ENCODE assay signal across 20 cellular contexts in the genomic region with DNA sequence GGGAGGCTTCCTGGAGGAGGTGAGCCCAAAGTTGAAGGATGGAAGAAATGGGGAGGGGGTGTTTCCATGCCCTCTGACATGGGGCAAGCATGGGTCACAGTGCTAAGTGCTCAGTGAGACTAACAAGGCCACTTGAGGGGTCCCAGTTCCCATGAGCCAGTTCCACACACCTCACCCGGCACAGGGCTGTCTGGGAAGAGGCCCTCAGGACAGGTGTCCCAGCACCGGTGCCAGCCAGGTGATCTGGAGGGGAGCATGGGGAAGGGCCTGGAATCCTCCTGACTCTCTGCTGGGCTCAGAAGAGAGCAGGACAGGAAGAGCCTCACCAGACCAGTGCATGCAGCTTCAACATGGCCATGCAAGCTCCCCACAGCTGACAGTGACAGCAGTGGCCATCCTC.
A peak's percentile ranks its signal among the peaks of the same experiment; 100 is the strongest.
DNase-seq lines count a peak whose midpoint lies in the region; ATAC-seq, FAIRE-seq and TF ChIP-seq lines count a peak whose summit lies in the region.
"Had no signal": no experiment of that assay in that cellular context is flagged by ENCODE, and none has a peak within 500 bp of the region (broad histone marks: within the 10 kb centered on the region; RNA-seq: fewer than 3 reads in every experiment).

No MANE protein-coding gene starts in this region.

- no peak overlapping the region for H3K9ac ChIP-seq in IMR-90 (ENCODE audit: low read depth, low read length)
- H3K9ac ChIP-seq in K562 (ENCODE audit: insufficient read depth in 1 of 2, low read depth in 2 of 2, low read length in 2 of 2) = no peak overlapping the region; a peak in 1 of 4 replicates

- FAIRE-seq in K562 (lab: Jason Lieb, UNC) = no peak
- FAIRE-seq: A549, GM12878, GM19239 had no signal

- H3K14ac ChIP-seq in IMR-90 (replicated peaks; ENCODE audit: low read depth, low read length) = 0 out of 2 replicates have a peak overlapping the region, but pooled peaks have one; percentile 66

- H4K20me1 ChIP-seq in IMR-90 (ENCODE audit: insufficient read depth, low read length) (no peaks in the 10 kb centered on the region), K562 (replicated peaks; ENCODE audit: control insufficient read depth, insufficient read depth, low read length) (peaks cover 32% of the 10 kb centered on the region), osteoblast (ENCODE audit: insufficient read depth, low read length) (no peaks in the 10 kb centered on the region)

- no peak overlapping the region for H3K56ac ChIP-seq in IMR-90 (ENCODE audit: extremely low read depth, insufficient read depth, low read length)

- peak overlapping the region; percentile 7 for H2BK5ac ChIP-seq in IMR-90 (ENCODE audit: low read depth, low read length, poor library complexity, severe bottlenecking)

- peak overlapping the region; percentile 86 for H2AK5ac ChIP-seq in IMR-90 (ENCODE audit: low read depth, low read length)

- TF ChIP-seq POLR2A in IMR-90 (IDR thresholded peaks at IDR 0.05; ENCODE audit: low read depth, low read length) = no peak
- TF ChIP-seq POLR2A in K562 (conservative IDR thresholded peaks at IDR 0.05) = no peak
- TF ChIP-seq POLR2A in spleen (IDR thresholded peaks at IDR 0.05) = no peak
- no peak for TF ChIP-seq POLR2A in thyroid gland (IDR thresholded peaks at IDR 0.05)

- in situ Hi-C loops in IMR-90 (cut with MboI; ENCODE audit: low sequenced_read_pairs) = no loop called here
- in situ Hi-C loops in K562 (cut with MboI) = no loop called here

- TF ChIP-seq RAD21 in IMR-90 (IDR thresholded peaks at IDR 0.05; ENCODE audit: low read length) (no peak), K562 (CRISPR knock-in tag; conservative IDR thresholded peaks at IDR 0.05 in 1 of 2, IDR thresholded peaks at IDR 0.05 in 1 of 2) (no peak)

- BruUV-seq in IMR-90 (replicated peaks; lab: Mats Ljungman, UMichigan) = no TSS peak
- no TSS peak for BruUV-seq in K562 (replicated peaks; lab: Mats Ljungman, UMichigan)

- H4K91ac ChIP-seq in IMR-90 (ENCODE audit: insufficient read depth, low read depth, low read length) = peak overlapping the region; percentile 81

- H3K27me3 ChIP-seq in IMR-90 (ENCODE audit: control insufficient read depth, insufficient read depth, low read length) (no peaks in the 10 kb centered on the region), K562 (ENCODE audit: control insufficient read depth in 2 of 2, insufficient read depth in 2 of 2, low read length in 2 of 2) (peaks cover 19 to 93% of the 10 kb centered on the region in 2 experiments), osteoblast (ENCODE audit: insufficient read depth, low read length) (no peaks in the 10 kb centered on the region), spleen (replicated peaks in 1 of 7) (no peaks in the 10 kb centered on the region), thyroid gland (no peaks in the 10 kb centered on the region)

- ATAC-seq in IMR-90 (ENCODE audit: low read depth) (no peak), K562 (no peak), GM21529 (IDR thresholded peaks at IDR 0.05; ENCODE audit: unreplicated experiment) (no peak)
- ATAC-seq: A549, GM12878, GM23338, HCT116 had no signal

- no peak overlapping the region for H3K23ac ChIP-seq in IMR-90 (ENCODE audit: low read depth, low read length)

- H3K9me3 ChIP-seq in IMR-90 (ENCODE audit: control insufficient read depth, insufficient read depth, low read length) (no peaks in the 10 kb centered on the region), K562 (replicated peaks; ENCODE audit: control insufficient read depth, insufficient read depth, low read depth, low read length) (no peaks in the 10 kb centered on the region; the same call in 1 of the 2 replicates), osteoblast (ENCODE audit: low read depth, low read length) (no peaks in the 10 kb centered on the region), spleen (no peaks in the 10 kb centered on the region), thyroid gland (no peaks in the 10 kb centered on the region)
- H3K9me3 ChIP-seq: A549, Caco-2 had no signal

- no peak overlapping the region for H2BK120ac ChIP-seq in IMR-90 (ENCODE audit: low read depth, low read length)

- peak overlapping the region; percentile 33 for H2AFZ ChIP-seq in IMR-90 (replicated peaks; ENCODE audit: low read length, poor library complexity)
- H2AFZ ChIP-seq in K562 (ENCODE audit: low read depth, low read length) = no peak overlapping the region
- H2AFZ ChIP-seq in osteoblast (ENCODE audit: low read length) = no peak overlapping the region
- H2AFZ ChIP-seq: GM23338 had no signal

- H4K8ac ChIP-seq in IMR-90 (ENCODE audit: low read depth in 2 of 2, low read length in 2 of 2) = no peak overlapping the region

- no CpG with 5 or more reads among the region's 2 CpGs for WGBS in IMR-90 (ENCODE audit: extremely low coverage in 2 of 2, insufficient read length in 1 of 2), 2 experiments
- 0% methylated on average over 2 of the region's 2 CpGs for WGBS in K562 (ENCODE audit: insufficient coverage, low coverage, missing lambda C conversion rate)
- WGBS in spleen, 5 donors = 76 to 100% (median 93%) methylated on average over 2 of the region's 2 CpGs
- 75 to 88% methylated on average over 2 of the region's 2 CpGs for WGBS in thyroid gland, 2 donors

- H3K27ac ChIP-seq in IMR-90 (ENCODE audit: insufficient read depth, low read length) (no peak overlapping the region), K562 (ENCODE audit: extremely low read depth, low read depth, low read length) (no peak overlapping the region), osteoblast (ENCODE audit: low read depth, low read length) (no peak overlapping the region), spleen (peak overlapping the region in 6 of 8 donors; percentile 15 to 83 (median 76)), thyroid gland (no peak overlapping the region)

- H3K4me3 ChIP-seq in IMR-90 (ENCODE audit: insufficient read depth, low read depth, low read length) (no peak overlapping the region), K562 (no peak overlapping the region), osteoblast (ENCODE audit: insufficient read depth, low read length) (no peak overlapping the region), spleen (no peak overlapping the region), thyroid gland (replicated peaks in 1 of 3) (no peak overlapping the region)
- H3K4me3 ChIP-seq: A549, GM12878, GM23338 had no signal

- peaks cover 23% of the 10 kb centered on the region for H3K9me1 ChIP-seq in IMR-90 (ENCODE audit: insufficient read depth, low read length)
- no peaks in the 10 kb centered on the region for H3K9me1 ChIP-seq in K562 (ENCODE audit: control insufficient read depth, insufficient read depth, low read length)

- H3K4ac ChIP-seq in IMR-90 (ENCODE audit: low read depth, low read length) = peak overlapping the region; percentile 47; the same call in 1 of the 2 replicates

- peaks cover 29% of the 10 kb centered on the region for H3K4me1 ChIP-seq in IMR-90 (ENCODE audit: control insufficient read depth, insufficient read depth, low read length)
- H3K4me1 ChIP-seq in K562 (replicated peaks in 1 of 2; ENCODE audit: control insufficient read depth in 2 of 2, insufficient read depth in 2 of 2, low read length in 2 of 2) = no peaks in the 10 kb centered on the region
- peaks cover 22% of the 10 kb centered on the region for H3K4me1 ChIP-seq in osteoblast (ENCODE audit: insufficient read depth, low read length)
- H3K4me1 ChIP-seq in spleen = peaks cover 0 to 17% (median 11%) of the 10 kb centered on the region in 6 donors
- H3K4me1 ChIP-seq in thyroid gland = peaks cover 10 to 19% of the 10 kb centered on the region in 2 donors
- H3K4me1 ChIP-seq: Caco-2 had no signal

- CTCF ChIA-PET in IMR-90 (lab: Yijun Ruan, JAX) = no interaction called here
- CTCF ChIA-PET in K562 (lab: Yijun Ruan, JAX; ENCODE audit: low intra/inter-chr PET ratio) = no interaction called here

- 0 out of 4 replicates have a peak, but pooled peaks cover 0 to 6% of the 10 kb centered on the region in 2 experiments for H3K79me1 ChIP-seq in IMR-90 (ENCODE audit: low read depth in 1 of 2, low read length in 2 of 2)

- H2AK9ac ChIP-seq in IMR-90 (replicated peaks; ENCODE audit: low read depth, low read length, poor library complexity) = no peak overlapping the region

- no peaks in the 10 kb centered on the region for H3K79me2 ChIP-seq in K562 (ENCODE audit: control insufficient read depth, insufficient read depth, low read length)
- no peaks in the 10 kb centered on the region for H3K79me2 ChIP-seq in osteoblast (ENCODE audit: insufficient read depth, low read length)

- dilution Hi-C loops in IMR-90 (cut with HindIII; ENCODE audit: low sequenced_read_pairs, unreplicated experiment) = no loop called here

- H3K36me3 ChIP-seq in IMR-90 (ENCODE audit: control insufficient read depth, insufficient read depth, low read length) = no peaks in the 10 kb centered on the region
- no peaks in the 10 kb centered on the region for H3K36me3 ChIP-seq in K562 (ENCODE audit: control insufficient read depth, insufficient read depth, low read length)
- H3K36me3 ChIP-seq in osteoblast (ENCODE audit: insufficient read depth, low read length) = no peaks in the 10 kb centered on the region
- no peaks in the 10 kb centered on the region for H3K36me3 ChIP-seq in spleen
- no peaks in the 10 kb centered on the region for H3K36me3 ChIP-seq in thyroid gland

- no peak for TF ChIP-seq EP300 in K562 (IDR thresholded peaks at IDR 0.05; ENCODE audit: low read length)

- TF ChIP-seq CTCF in IMR-90 (conservative IDR thresholded peaks at IDR 0.05; ENCODE audit: low read depth, low read length) (no peak), K562 (IDR thresholded peaks at IDR 0.05 in 2 of 3, conservative IDR thresholded peaks at IDR 0.05 in 1 of 3; ENCODE audit: insufficient read depth in 2 of 3, low read depth in 1 of 3, low read length in 3 of 3) (no peak), osteoblast (IDR thresholded peaks at IDR 0.05; ENCODE audit: extremely low read depth, low read depth, low read length) (no peak), spleen (IDR thresholded peaks at IDR 0.05 in 8 of 11, conservative IDR thresholded peaks at IDR 0.05 in 3 of 11) (no peak), thyroid gland (IDR thresholded peaks at IDR 0.05) (no peak)

- peak overlapping the region; percentile 40 for H2BK20ac ChIP-seq in IMR-90 (ENCODE audit: low read depth, low read length)

- 0 out of 3 replicates have a peak overlapping the region, but pooled peaks have one; percentile 34 for H2BK15ac ChIP-seq in IMR-90 (ENCODE audit: low read depth, low read length)

- DNase-seq in IMR-90 (no peak), K562 (ENCODE audit: extremely low read depth in 1 of 4, low spot score in 3 of 4) (no peak), osteoblast (ENCODE audit: insufficient read length, low spot score, missing footprints) (peak; percentile 54), spleen (no peak), cerebellar cortex (ENCODE audit: low spot score) (no peak), thyroid gland (no peak)
- DNase-seq: 8988T; ACHN; C1 segment of cervical spinal cord; Caco-2; CD4-positive, alpha-beta memory T cell; EL; GDM1; H9 had no signal

- no peak overlapping the region; the same call in 1 of the 2 replicates for H3K18ac ChIP-seq in IMR-90 (ENCODE audit: low read depth, low read length)

- H4K5ac ChIP-seq in IMR-90 (ENCODE audit: low read depth, low read length) = no peak overlapping the region

- no peak overlapping the region for H3K4me2 ChIP-seq in IMR-90 (ENCODE audit: low read depth, low read length)
- H3K4me2 ChIP-seq in K562 (ENCODE audit: insufficient read depth, low read length) = no peak overlapping the region
- no peak overlapping the region for H3K4me2 ChIP-seq in osteoblast (ENCODE audit: insufficient read depth, low read length)
- H3K4me2 ChIP-seq: A549, GM23338 had no signal

- POLR2A ChIA-PET in IMR-90 (lab: Charles Lee; ENCODE audit: unreplicated experiment) = no interaction called here
- POLR2A ChIA-PET in K562 (lab: Yijun Ruan, JAX) = no interaction called here

- intact Hi-C loops in IMR-90 (cut with micrococcal nuclease) (loop anchor here (10.0 kb wide), 2 partner anchors 182 to 682 kb away; no protein-coding TSS in a partner anchor), K562 (cut with micrococcal nuclease) (no loop called here), spleen (cut with DNase I; ENCODE audit: low total_unique reads) (no loop called here), thyroid gland (cut with DNase I) (no loop called here)

Comparison
In these comparisons a context has a peak if more than half of its experiments do, and no peak if none do; other contexts are left out.
1. H3K27ac ChIP-seq: peak in spleen (6 of 8); none in IMR-90 (single experiment), K562 (single experiment), osteoblast (single experiment) and thyroid gland (0 of 3).